1 cellular context compared by ENCODE assay signal in genomic region chr2:207478572-207478971, GRCh38.
TF ChIP-seq lines count a peak whose summit lies in the region.

No MANE protein-coding gene starts in this region.

TF ChIP-seq in IMR-90, 13 proteins besides CTCF, POLR2A, EP300 and RAD21:
- no peak for TF ChIP-seq FOS (IDR thresholded peaks at IDR 0.05; ENCODE audit: low read depth, low read length)
- no peak for TF ChIP-seq RCOR1 (IDR thresholded peaks at IDR 0.05; ENCODE audit: insufficient replicate concordance, low read length)
- no peak for TF ChIP-seq CHD1 (IDR thresholded peaks at IDR 0.05; ENCODE audit: low read depth, low read length)
- TF ChIP-seq ELK1 (IDR thresholded peaks at IDR 0.05; ENCODE audit: borderline replicate concordance, low read depth, low read length): no peak
- TF ChIP-seq RFX5 (IDR thresholded peaks at IDR 0.05; ENCODE audit: low read depth, low read length): no peak
